16 cellular contexts compared by ENCODE assay signal in the genomic region with DNA sequence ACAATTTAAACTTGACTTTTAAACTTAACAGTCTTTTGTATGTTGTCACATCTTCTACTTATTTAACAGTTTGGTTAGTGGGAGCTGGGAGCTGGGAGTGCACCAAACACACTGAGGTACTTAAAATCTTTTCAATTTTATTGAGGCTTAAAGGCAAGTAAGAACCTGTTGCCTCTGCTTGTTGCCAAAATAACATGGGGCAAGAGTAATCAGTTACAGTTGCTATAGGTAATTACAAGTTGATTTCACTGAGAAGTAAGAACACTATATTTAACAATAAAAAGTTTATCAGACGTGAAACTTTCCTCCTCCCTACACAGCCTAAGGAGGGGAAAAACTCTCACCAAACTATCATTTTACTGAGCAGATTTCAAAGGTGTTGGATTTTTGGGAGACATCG.
DNase-seq lines count a peak whose midpoint lies in the region; ATAC-seq and TF ChIP-seq lines count a peak whose summit lies in the region.
"Had no signal": no experiment of that assay in that cellular context is flagged by ENCODE, and none has a peak within 500 bp of the region (broad histone marks: within the 10 kb centered on the region; RNA-seq: fewer than 3 reads in every experiment).

No MANE protein-coding gene starts in this region.

- H3K4me3 ChIP-seq in RWPE2 (ENCODE audit: severe bottlenecking), result no peak overlapping the region

- no peaks in the 10 kb centered on the region for H3K27me3 ChIP-seq in RWPE2 (ENCODE audit: insufficient read depth, poor library complexity, severe bottlenecking)
- H3K27me3 ChIP-seq in foreskin keratinocyte, result no peaks in the 10 kb centered on the region

- peaks cover 4 to 14% of the 10 kb centered on the region in 2 donors for H3K36me3 Mint-ChIP-seq in CD14-positive monocyte
- no peaks in the 10 kb centered on the region for H3K36me3 Mint-ChIP-seq in stimulated activated effector memory CD8-positive, alpha-beta T cell treated with anti-CD3 and anti-CD28 coated beads, Interleukin-12 subunit alpha, Interleukin-12 subunit beta, amount 100 ng/mL, for 72 hours

- peaks cover 0 to 2% (median 0%) of the 10 kb centered on the region in 7 donors for H3K9me3 Mint-ChIP-seq in CD14-positive monocyte
- no peaks in the 10 kb centered on the region for H3K9me3 Mint-ChIP-seq in stimulated activated effector memory CD8-positive, alpha-beta T cell treated with anti-CD3 and anti-CD28 coated beads, Interleukin-12 subunit alpha, Interleukin-12 subunit beta, amount 100 ng/mL, for 72 hours
- H3K9me3 Mint-ChIP-seq: CD4-positive, alpha-beta T cell; T-cell had no signal

- no peak overlapping the region for H3K27ac Mint-ChIP-seq in CD14-positive monocyte
- no peak overlapping the region for H3K27ac Mint-ChIP-seq in stimulated activated effector memory CD8-positive, alpha-beta T cell treated with anti-CD3 and anti-CD28 coated beads, Interleukin-12 subunit alpha, Interleukin-12 subunit beta, amount 100 ng/mL, for 72 hours
- H3K27ac Mint-ChIP-seq: CD4-positive, alpha-beta T cell; T-cell had no signal

- no peaks in the 10 kb centered on the region for H3K4me1 Mint-ChIP-seq in CD14-positive monocyte
- H3K4me1 Mint-ChIP-seq in stimulated activated effector memory CD8-positive, alpha-beta T cell treated with anti-CD3 and anti-CD28 coated beads, Interleukin-12 subunit alpha, Interleukin-12 subunit beta, amount 100 ng/mL, for 72 hours, result no peaks in the 10 kb centered on the region

- H3K27me3 Mint-ChIP-seq in CD14-positive monocyte (ENCODE audit: low read depth in 3 of 3), result peaks cover 0 to 2% (median 0%) of the 10 kb centered on the region in 3 donors
- H3K27me3 Mint-ChIP-seq: CD4-positive, alpha-beta T cell; T-cell had no signal

- TF ChIP-seq CTCF in RWPE2 (IDR thresholded peaks at IDR 0.05; ENCODE audit: poor library complexity, severe bottlenecking), result no peak
- TF ChIP-seq CTCF in foreskin keratinocyte (conservative IDR thresholded peaks at IDR 0.05), result no peak
- TF ChIP-seq CTCF in CD14-positive monocyte (IDR thresholded peaks at IDR 0.05), result no peak

- H3K9me3 ChIP-seq in RWPE2 (ENCODE audit: severe bottlenecking), result no peaks in the 10 kb centered on the region

- no peaks in the 10 kb centered on the region for H3K36me3 ChIP-seq in RWPE2 (ENCODE audit: low read depth)

- H3K4me3 Mint-ChIP-seq in CD14-positive monocyte, result no peak overlapping the region
- no peak overlapping the region for H3K4me3 Mint-ChIP-seq in stimulated activated effector memory CD8-positive, alpha-beta T cell treated with anti-CD3 and anti-CD28 coated beads, Interleukin-12 subunit alpha, Interleukin-12 subunit beta, amount 100 ng/mL, for 72 hours
- H3K4me3 Mint-ChIP-seq: CD4-positive, alpha-beta T cell; T-cell had no signal

- H3K4me1 ChIP-seq in RWPE2 (ENCODE audit: insufficient read depth, poor library complexity, severe bottlenecking) (peaks cover 11% of the 10 kb centered on the region), foreskin keratinocyte (peaks cover 12% of the 10 kb centered on the region)

- ATAC-seq in RWPE2 (ENCODE audit: low read depth) (peak; percentile 50; the same call in 2 of the 3 replicates), foreskin keratinocyte (peak; percentile 86)
- no peak for ATAC-seq in stimulated activated effector memory CD8-positive, alpha-beta T cell treated with anti-CD3 and anti-CD28 coated beads, Interleukin-12 subunit alpha, Interleukin-12 subunit beta, amount 100 ng/mL, for 72 hours
- ATAC-seq: T-cell had no signal

- DNase-seq in DMS79 (lab: John Stamatoyannopoulos, UW) (peak; percentile 47), NCI-H1105 (lab: John Stamatoyannopoulos, UW) (peak; percentile 81), RWPE2 (ENCODE audit: low spot score) (no peak), foreskin keratinocyte (peak; percentile 50 to 70), CD14-positive monocyte (ENCODE audit: low spot score) (no peak), anterior cingulate cortex (lab: John Stamatoyannopoulos, UW) (no peak)
- no peak for DNase-seq in activated CD4-positive, alpha-beta T cell treated with anti-CD3 and anti-CD28 coated beads for 48 hours
- DNase-seq in stimulated activated effector memory CD8-positive, alpha-beta T cell treated with anti-CD3 and anti-CD28 coated beads, Interleukin-12 subunit alpha, Interleukin-12 subunit beta, amount 100 ng/mL, for 72 hours (ENCODE audit: low spot score in 2 of 2), result no peak
- DNase-seq: ACHN; CD4-positive, alpha-beta T cell; HCEC 1CT; NCI-H1048; NCI-H1694; NCI-H2171 treated with DMSO at 0.1 percent for 48 hours; NCI-H526; T-cell had no signal

- intact Hi-C loops in CD14-positive monocyte (cut with micrococcal nuclease), result no loop called here

- H3K27ac ChIP-seq in RWPE2 (ENCODE audit: poor library complexity, severe bottlenecking), result no peak overlapping the region
- H3K27ac ChIP-seq in foreskin keratinocyte, result peak overlapping the region; percentile 70

Comparison
In these comparisons a context has a peak if more than half of its experiments do, and no peak if none do; other contexts are left out.
1. DNase-seq: peak in DMS79 (single experiment), NCI-H1105 (single experiment) and foreskin keratinocyte (2 of 2); none in RWPE2 (single experiment), CD14-positive monocyte (single experiment), activated CD4-positive, alpha-beta T cell treated with anti-CD3 and anti-CD28 coated beads for 48 hours (single experiment), anterior cingulate cortex (0 of 58) and stimulated activated effector memory CD8-positive, alpha-beta T cell treated with anti-CD3 and anti-CD28 coated beads, Interleukin-12 subunit alpha, Interleukin-12 subunit beta, amount 100 ng/mL, for 72 hours (0 of 2).